ENCODE assay signal across 8 cellular contexts in genomic region chr17:37359682-37360188, GRCh38.
A peak's percentile ranks its signal among the peaks of the same experiment; 100 is the strongest.
DNase-seq lines count a peak whose midpoint lies in the region; ATAC-seq, FAIRE-seq and TF ChIP-seq lines count a peak whose summit lies in the region.

No MANE protein-coding gene starts in this region.

- peaks cover 30% of the 10 kb centered on the region for H3K4me1 ChIP-seq in mucosa of stomach (ENCODE audit: control insufficient read depth, insufficient read depth, low read length)

- no peak for ATAC-seq in GM18498 (IDR thresholded peaks at IDR 0.05; ENCODE audit: unreplicated experiment)

- H3K27ac ChIP-seq in cingulate gyrus (ENCODE audit: low read depth, low read length), result peak overlapping the region; percentile 89

- peak; percentile 39 for DNase-seq in AG20443 (ENCODE audit: low spot score)
- DNase-seq in LNCaP clone FGC (ENCODE audit: low read depth), result no peak
- no peak for DNase-seq in SHP77 (lab: John Stamatoyannopoulos, UW)
- DNase-seq in SKM-1 treated with dmso at 0.1 percent for 144 hours (lab: John Stamatoyannopoulos, UW; ENCODE audit: unreplicated experiment), result no peak
- DNase-seq in H54 (ENCODE audit: insufficient read length, low spot score), result no peak

- no peaks in the 10 kb centered on the region for H3K9me3 ChIP-seq in mucosa of stomach (ENCODE audit: control insufficient read depth, low read length)

- TF ChIP-seq CTCF in LNCaP clone FGC (IDR thresholded peaks at IDR 0.05; ENCODE audit: control insufficient read depth, extremely low read depth, insufficient read depth), result no peak

- no peaks in the 10 kb centered on the region for H3K36me3 ChIP-seq in mucosa of stomach (ENCODE audit: control insufficient read depth, insufficient read depth, low read length)

- FAIRE-seq in H54 (lab: Jason Lieb, UNC), result no peak

- peak overlapping the region; percentile 39 for H3K4me3 ChIP-seq in LNCaP clone FGC (ENCODE audit: low read depth, low read length)
- peak overlapping the region; percentile 68 for H3K4me3 ChIP-seq in mucosa of stomach (ENCODE audit: low read length)

- no peak for TF ChIP-seq POLR2A in H54 (IDR thresholded peaks at IDR 0.05; ENCODE audit: low read depth, low read length)

- H3K27me3 ChIP-seq in mucosa of stomach (ENCODE audit: control insufficient read depth, insufficient read depth, low read length), result no peaks in the 10 kb centered on the region

- H3K9ac ChIP-seq in mucosa of stomach (ENCODE audit: low read length), result peak overlapping the region; percentile 75
